In genomic region chr5:58891971-58892343, GRCh38 we compare ENCODE assay signal across 10 cellular contexts.
DNase-seq lines count a peak whose midpoint lies in the region; ATAC-seq and TF ChIP-seq lines count a peak whose summit lies in the region.
"Had no signal": no experiment of that assay in that cellular context is flagged by ENCODE, and none has a peak within 500 bp of the region (broad histone marks: within the 10 kb centered on the region; RNA-seq: fewer than 3 reads in every experiment).

No MANE protein-coding gene starts in this region.

- H3K36me3 Mint-ChIP-seq in endodermal cell (ENCODE audit: low read depth) = no peaks in the 10 kb centered on the region

- peaks cover 18% of the 10 kb centered on the region for H3K4me1 Mint-ChIP-seq in endodermal cell

- H3K27me3 Mint-ChIP-seq in endodermal cell (ENCODE audit: insufficient read depth) = no peaks in the 10 kb centered on the region

- H3K9me3 Mint-ChIP-seq in endodermal cell = no peaks in the 10 kb centered on the region
- H3K9me3 Mint-ChIP-seq: stimulated activated naive CD8-positive, alpha-beta T cell treated with anti-CD3 and anti-CD28 coated beads, Interleukin-15, amount 100 ng/mL, for 72 hours had no signal

- H2AFZ ChIP-seq in OCI-LY3 (ENCODE audit: low read depth, low read length) = no peak overlapping the region

- no peak for TF ChIP-seq EP300 in ovary (IDR thresholded peaks at IDR 0.05)

- H3K36me3 ChIP-seq in OCI-LY3 (replicated peaks; ENCODE audit: low read depth, low read length) (no peaks in the 10 kb centered on the region), endodermal cell (ENCODE audit: control insufficient read depth, insufficient read depth, low read length) (no peaks in the 10 kb centered on the region), ovary (no peaks in the 10 kb centered on the region)

- TF ChIP-seq CTCF in C4-2B (conservative IDR thresholded peaks at IDR 0.05) (peak; percentile 62), OCI-LY3 (IDR thresholded peaks at IDR 0.05; ENCODE audit: low read depth, low read length) (no peak), endodermal cell (conservative IDR thresholded peaks at IDR 0.05) (peak; percentile 39), ovary (IDR thresholded peaks at IDR 0.05) (no peak)

- H3K4me3 ChIP-seq in OCI-LY3 (ENCODE audit: low read length) (no peak overlapping the region), endodermal cell (ENCODE audit: low read length) (no peak overlapping the region), ovary (no peak overlapping the region)
- H3K4me3 ChIP-seq: body of pancreas had no signal

- H3K27ac ChIP-seq in C4-2B (no peak overlapping the region), OCI-LY3 (ENCODE audit: low read length) (no peak overlapping the region), endodermal cell (ENCODE audit: low read depth, low read length) (no peak overlapping the region), ovary (peak overlapping the region; percentile 74 to 82)

- no peak overlapping the region for H3K27ac Mint-ChIP-seq in endodermal cell

- H3K9me3 ChIP-seq in OCI-LY3 (ENCODE audit: insufficient read depth, low read length) = no peaks in the 10 kb centered on the region
- H3K9me3 ChIP-seq in endodermal cell (ENCODE audit: control insufficient read depth, low read length) = no peaks in the 10 kb centered on the region
- no peaks in the 10 kb centered on the region for H3K9me3 ChIP-seq in ovary
- H3K9me3 ChIP-seq: body of pancreas had no signal

- no peak for TF ChIP-seq POLR2A in ovary (IDR thresholded peaks at IDR 0.05)

- H3K79me2 ChIP-seq in OCI-LY3 (ENCODE audit: low read length) = no peaks in the 10 kb centered on the region

- H3K27me3 ChIP-seq in OCI-LY3 (ENCODE audit: low read depth, low read length) = no peaks in the 10 kb centered on the region
- H3K27me3 ChIP-seq in endodermal cell (ENCODE audit: control insufficient read depth, insufficient read depth, low read length, poor library complexity, severe bottlenecking) = no peaks in the 10 kb centered on the region
- no peaks in the 10 kb centered on the region for H3K27me3 ChIP-seq in ovary
- H3K27me3 ChIP-seq: body of pancreas had no signal

- peak overlapping the region; percentile 63 for H3K4me2 ChIP-seq in OCI-LY3 (ENCODE audit: low read length)

- no peak overlapping the region for H3K9ac ChIP-seq in OCI-LY3 (ENCODE audit: low read length)
- H3K9ac ChIP-seq in endodermal cell (ENCODE audit: extremely low read depth, low read length, poor library complexity, severe bottlenecking) = no peak overlapping the region

- H3K4me3 Mint-ChIP-seq in endodermal cell = no peak overlapping the region

- DNase-seq in endodermal cell = no peak
- no peak for DNase-seq in ovary
- DNase-seq in inferior parietal cortex (ENCODE audit: extremely low spot score) = no peak
- DNase-seq in EL = no peak
- no peak for DNase-seq in SW 1271 (lab: John Stamatoyannopoulos, UW)

- ATAC-seq in GM18511 (IDR thresholded peaks at IDR 0.05; ENCODE audit: unreplicated experiment) = no peak

- intact Hi-C loops in ovary (cut with DNase I) = loop anchor here in 2 of 4 donors (10.0 kb wide), 2 partner anchors 113 to 233 kb away; no protein-coding TSS in a partner anchor

- H3K4me1 ChIP-seq in OCI-LY3 (ENCODE audit: low read length) (no peaks in the 10 kb centered on the region; the same call in 1 of the 2 replicates), endodermal cell (ENCODE audit: control insufficient read depth, insufficient read depth, low read length) (peaks cover 5% of the 10 kb centered on the region), ovary (ENCODE audit: insufficient read depth) (peaks cover 3% of the 10 kb centered on the region)

- no peaks in the 10 kb centered on the region for H4K20me1 ChIP-seq in OCI-LY3 (ENCODE audit: insufficient read depth, low read length)

Comparison
In these comparisons a context has a peak if more than half of its experiments do, and no peak if none do; other contexts are left out.
1. H3K27ac ChIP-seq: peak in ovary (2 of 2); none in C4-2B (single experiment), OCI-LY3 (single experiment) and endodermal cell (single experiment).
2. CTCF ChIP-seq: peak in C4-2B (single experiment) and endodermal cell (single experiment); none in OCI-LY3 (single experiment) and ovary (0 of 3).